11 cellular contexts compared by ENCODE assay signal in the genomic region with DNA sequence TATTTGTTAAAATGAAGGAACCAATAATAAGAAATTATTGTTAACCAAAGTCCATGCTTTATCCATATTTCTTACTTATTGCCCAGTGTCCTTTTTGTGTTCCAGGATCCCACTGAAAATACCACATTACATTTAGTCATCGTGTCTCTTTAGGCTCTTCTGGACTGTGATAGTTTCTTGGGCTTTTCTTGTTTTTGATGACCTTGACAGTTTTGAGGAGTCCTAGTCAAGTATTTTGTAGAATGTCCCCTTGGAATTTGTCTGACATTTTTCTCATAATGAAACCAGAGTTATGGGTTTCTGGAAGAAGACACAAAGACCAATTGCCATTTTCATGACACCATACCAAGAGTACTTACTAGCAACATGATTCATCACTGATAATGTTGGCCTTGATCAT. TPM values are rescaled to one million over a fixed set of nuclear protein-coding genes. Genes with fewer than 3 reads are reported as not detected.
"Had no signal": no experiment of that assay in that cellular context is flagged by ENCODE, and none has a peak within 500 bp of the region (broad histone marks: within the 10 kb centered on the region; RNA-seq: fewer than 3 reads in every experiment).

No MANE protein-coding gene starts in this region.

- H3K9ac ChIP-seq: GM23248 had no signal

- H3K4me2 ChIP-seq: GM23338 had no signal

- FAIRE-seq: H1, H54 had no signal

- H3K36me3 ChIP-seq: HAP-1 had no signal

- H3K27ac ChIP-seq: GM23248 had no signal

- H3K4me3 ChIP-seq: GM23248, GM23338, HAP-1 had no signal

- DNase-seq: GM23248, GOT3, H7, H9, HCEC 1CT, HFFc6 had no signal

- H3K9me3 ChIP-seq: HAP-1 had no signal

- H2AFZ ChIP-seq: GM23248, GM23338 had no signal

- ATAC-seq: GM23338, HCT116 had no signal

RNA-seq across cellular contexts. Expression of a gene that starts 38.9 kb away (rescaled TPM):
- total RNA-seq: GM23248, GM23338, H1, H7, H9, HFFc6 had no signal
- polyA plus RNA-seq: GM23248, GM23338, H1 had no signal
